ENCODE assay signal across 22 cellular contexts in the genomic region with DNA sequence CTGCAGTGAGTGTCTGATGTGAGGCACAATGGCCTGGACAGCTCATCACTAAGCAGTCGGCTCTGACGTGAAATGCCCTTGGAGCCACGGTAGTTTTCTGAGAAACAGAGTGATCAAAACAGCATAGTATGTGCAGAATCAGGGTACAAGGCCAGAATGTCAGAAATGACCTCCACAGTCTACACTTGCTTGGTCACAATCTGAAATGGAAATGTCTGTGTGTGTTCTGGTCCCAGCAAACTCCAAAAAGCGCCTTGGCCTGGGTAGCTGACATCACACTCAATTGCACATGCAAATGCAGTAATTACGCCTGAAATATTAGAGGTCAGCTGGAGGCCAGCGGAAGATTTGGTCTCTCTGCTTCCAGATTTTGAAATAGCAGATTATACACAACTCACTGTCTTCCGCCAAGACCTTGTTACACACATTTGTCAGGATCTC.
DNase-seq lines count a peak whose midpoint lies in the region; ATAC-seq and TF ChIP-seq lines count a peak whose summit lies in the region.
"Had no signal": no experiment of that assay in that cellular context is flagged by ENCODE, and none has a peak within 500 bp of the region (broad histone marks: within the 10 kb centered on the region; RNA-seq: fewer than 3 reads in every experiment).

No MANE protein-coding gene starts in this region.

- H3K4me2 ChIP-seq in mesenchymal stem cell (ENCODE audit: low read length, poor library complexity, severe bottlenecking) = no peak overlapping the region

- no peak overlapping the region for H2BK120ac ChIP-seq in mesenchymal stem cell (ENCODE audit: low read depth, low read length)

- no peak overlapping the region for H3K4ac ChIP-seq in mesenchymal stem cell (ENCODE audit: low read depth in 1 of 2, low read length in 2 of 2)

- no peak overlapping the region for H3K4me3 Mint-ChIP-seq in activated T-helper 1 cell treated with anti-CD3 and anti-CD28 coated beads, Interleukin-12 subunit alpha, Interleukin-12 subunit beta, Interleukin-2, Interleukin-4 antibody, amounts not matched to agents 30 ng/mL and 10 ng/mL and 1 ng/mL, durations not matched to agents 14 hours and 24 hours and 36 hours
- H3K4me3 Mint-ChIP-seq: activated B cell treated with CpG ODN at 0.5 μM for 24 hours; activated CD8-positive, alpha-beta T cell treated with anti-CD3 and anti-CD28 coated beads for 36 hours; activated naive CD4-positive, alpha-beta T cell treated with anti-CD3 and anti-CD28 coated beads for 36 hours; B cell; endodermal cell; T-helper 2 cell treated with Interferon-gamma antibody and Interleukin-4, amounts not matched to agents 5 μg/mL and 100 μg/mL, for 36 hours had no signal

- H3K9me3 Mint-ChIP-seq in activated T-helper 1 cell treated with anti-CD3 and anti-CD28 coated beads, Interleukin-12 subunit alpha, Interleukin-12 subunit beta, Interleukin-2, Interleukin-4 antibody, amounts not matched to agents 30 ng/mL and 10 ng/mL and 1 ng/mL, durations not matched to agents 14 hours and 24 hours and 36 hours = no peaks in the 10 kb centered on the region
- H3K9me3 Mint-ChIP-seq: activated B cell treated with CpG ODN at 0.5 μM for 24 hours; activated CD8-positive, alpha-beta T cell treated with anti-CD3 and anti-CD28 coated beads for 36 hours; activated naive CD4-positive, alpha-beta T cell treated with anti-CD3 and anti-CD28 coated beads for 36 hours; endodermal cell; T-helper 2 cell treated with Interferon-gamma antibody and Interleukin-4, amounts not matched to agents 5 μg/mL and 100 μg/mL, for 36 hours had no signal

- H3K27me3 ChIP-seq in heart left ventricle (no peaks in the 10 kb centered on the region), mesenchymal stem cell (ENCODE audit: control insufficient read depth in 1 of 2, insufficient read depth in 1 of 2, low read length in 2 of 2) (peaks cover 0 to 8% of the 10 kb centered on the region in 2 experiments), uterus (no peaks in the 10 kb centered on the region)
- H3K27me3 ChIP-seq: colonic mucosa, stomach had no signal

- no peak for TF ChIP-seq POLR2A in heart left ventricle (IDR thresholded peaks at IDR 0.05)
- no peak for TF ChIP-seq POLR2A in uterus (IDR thresholded peaks at IDR 0.05)

- no peaks in the 10 kb centered on the region for H3K36me3 Mint-ChIP-seq in activated T-helper 1 cell treated with anti-CD3 and anti-CD28 coated beads, Interleukin-12 subunit alpha, Interleukin-12 subunit beta, Interleukin-2, Interleukin-4 antibody, amounts not matched to agents 30 ng/mL and 10 ng/mL and 1 ng/mL, durations not matched to agents 14 hours and 24 hours and 36 hours (ENCODE audit: low read depth)

- no peak overlapping the region for H4K8ac ChIP-seq in mesenchymal stem cell (ENCODE audit: low read length)

- peak overlapping the region in 1 of 2 experiments; percentile 10 for H2BK12ac ChIP-seq in mesenchymal stem cell (ENCODE audit: low read length in 2 of 2)

- H3K27ac Mint-ChIP-seq in activated T-helper 1 cell treated with anti-CD3 and anti-CD28 coated beads, Interleukin-12 subunit alpha, Interleukin-12 subunit beta, Interleukin-2, Interleukin-4 antibody, amounts not matched to agents 30 ng/mL and 10 ng/mL and 1 ng/mL, durations not matched to agents 14 hours and 24 hours and 36 hours = no peak overlapping the region
- H3K27ac Mint-ChIP-seq: activated B cell treated with CpG ODN at 0.5 μM for 24 hours; activated CD8-positive, alpha-beta T cell treated with anti-CD3 and anti-CD28 coated beads for 36 hours; activated naive CD4-positive, alpha-beta T cell treated with anti-CD3 and anti-CD28 coated beads for 36 hours; B cell; endodermal cell; T-helper 2 cell treated with Interferon-gamma antibody and Interleukin-4, amounts not matched to agents 5 μg/mL and 100 μg/mL, for 36 hours had no signal

- H2AK5ac ChIP-seq in mesenchymal stem cell (ENCODE audit: low read length, severe bottlenecking) = no peak overlapping the region

- H3K9ac ChIP-seq in mesenchymal stem cell (ENCODE audit: low read length) = peak overlapping the region; percentile 34

- DNase-seq in Right ventricle myocardium inferior (ENCODE audit: missing footprints) (no peak), cardiac septum (ENCODE audit: low spot score) (no peak), heart left ventricle (peak in 2 of 5 donors; percentile 58 to 61), mesenchymal stem cell (no peak), uterus (peak; percentile 79 to 86), NCI-H446 (lab: John Stamatoyannopoulos, UW) (no peak)
- no peak for DNase-seq in activated T-helper 1 cell treated with anti-CD3 and anti-CD28 coated beads, Interleukin-12 subunit alpha, Interleukin-12 subunit beta, Interleukin-2, Interleukin-4 antibody, amounts not matched to agents 30 ng/mL and 10 ng/mL and 1 ng/mL, durations not matched to agents 14 hours and 24 hours and 36 hours (ENCODE audit: low spot score)
- DNase-seq: 8988T; activated B cell treated with CpG ODN at 0.5 μM for 24 hours; activated CD8-positive, alpha-beta T cell treated with anti-CD3 and anti-CD28 coated beads for 36 hours; activated naive CD4-positive, alpha-beta T cell treated with anti-CD3 and anti-CD28 coated beads for 36 hours; activated T-cell treated with anti-CD3 and anti-CD28 coated beads, Interleukin-2, amount 50 U/mL, for 1 hour; Calu3; colonic mucosa; endodermal cell; NCI-H1105; SIG-M5; stimulated activated CD4-positive, alpha-beta T cell treated with anti-CD3 and anti-CD28 coated beads, Interleukin-2, amount 100 ng/mL, for 48 hours; stomach had no signal

- H3K4me1 ChIP-seq in heart left ventricle (peaks cover 0 to 42% (median 13%) of the 10 kb centered on the region in 12 donors), mesenchymal stem cell (ENCODE audit: control insufficient read depth, insufficient read depth, low read depth, low read length) (peaks cover 7% of the 10 kb centered on the region), uterus (peaks cover 0 to 6% of the 10 kb centered on the region in 2 donors)

- H2BK15ac ChIP-seq in mesenchymal stem cell (ENCODE audit: low read depth, poor library complexity, severe bottlenecking) = no peak overlapping the region

- peaks cover 4% of the 10 kb centered on the region for H3K27me3 Mint-ChIP-seq in activated T-helper 1 cell treated with anti-CD3 and anti-CD28 coated beads, Interleukin-12 subunit alpha, Interleukin-12 subunit beta, Interleukin-2, Interleukin-4 antibody, amounts not matched to agents 30 ng/mL and 10 ng/mL and 1 ng/mL, durations not matched to agents 14 hours and 24 hours and 36 hours (ENCODE audit: insufficient read depth)
- H3K27me3 Mint-ChIP-seq: activated CD8-positive, alpha-beta T cell treated with anti-CD3 and anti-CD28 coated beads for 36 hours had no signal

- no peak for TF ChIP-seq CTCF in heart left ventricle (IDR thresholded peaks at IDR 0.05)
- no peak for TF ChIP-seq CTCF in uterus (IDR thresholded peaks at IDR 0.05)

- H2BK5ac ChIP-seq in mesenchymal stem cell (ENCODE audit: low read depth, low read length, poor library complexity, severe bottlenecking) = no peak overlapping the region

- H2AFZ ChIP-seq in mesenchymal stem cell (ENCODE audit: low read depth, low read length) = no peak overlapping the region

- no peak overlapping the region for H3K18ac ChIP-seq in mesenchymal stem cell (ENCODE audit: low read depth in 1 of 2, low read length in 2 of 2)

- H3K23ac ChIP-seq in mesenchymal stem cell (ENCODE audit: low read length in 2 of 2) = no peak overlapping the region

- no peaks in the 10 kb centered on the region for H3K4me1 Mint-ChIP-seq in activated T-helper 1 cell treated with anti-CD3 and anti-CD28 coated beads, Interleukin-12 subunit alpha, Interleukin-12 subunit beta, Interleukin-2, Interleukin-4 antibody, amounts not matched to agents 30 ng/mL and 10 ng/mL and 1 ng/mL, durations not matched to agents 14 hours and 24 hours and 36 hours (ENCODE audit: low read depth)
- H3K4me1 Mint-ChIP-seq: activated B cell treated with CpG ODN at 0.5 μM for 24 hours had no signal

- no peak overlapping the region for H3K14ac ChIP-seq in mesenchymal stem cell (ENCODE audit: low read length in 2 of 2)

- no peak overlapping the region for H4K91ac ChIP-seq in mesenchymal stem cell (ENCODE audit: low read length)

- ATAC-seq in Right ventricle myocardium inferior (peak; percentile 64), heart left ventricle (peak in 2 of 4 donors; percentile 39 to 40)
- ATAC-seq in activated CD4-positive, CD25-positive, alpha-beta regulatory T cell treated with anti-CD3 and anti-CD28 coated beads, Interleukin-2, amount 50 U/mL, for 24 hours = no peak
- ATAC-seq: activated CD8-positive, alpha-beta T cell treated with anti-CD3 and anti-CD28 coated beads for 36 hours had no signal

- no peak overlapping the region for H3K4me3 ChIP-seq in heart left ventricle
- no peak overlapping the region for H3K4me3 ChIP-seq in mesenchymal stem cell (ENCODE audit: insufficient read depth in 1 of 2, low read depth in 1 of 2, low read length in 2 of 2)
- no peak overlapping the region for H3K4me3 ChIP-seq in uterus
- H3K4me3 ChIP-seq: colonic mucosa, stomach had no signal

- H3K27ac ChIP-seq in heart left ventricle = peak overlapping the region in 8 of 12 donors; percentile 8 to 56 (median 27)
- H3K27ac ChIP-seq in mesenchymal stem cell (ENCODE audit: low read length, poor library complexity, severe bottlenecking) = no peak overlapping the region
- peak overlapping the region; percentile 65 to 83 for H3K27ac ChIP-seq in uterus
- H3K27ac ChIP-seq: colonic mucosa had no signal

- intact Hi-C loops in Right ventricle myocardium inferior (cut with DNase I) = loop anchor here (5.0 kb wide), 1 partner anchor 40 kb away; no protein-coding TSS in a partner anchor
- intact Hi-C loops in cardiac septum (cut with DNase I) = no loop called here
- intact Hi-C loops in heart left ventricle (cut with DNase I) = loop anchor here in 1 of 10 donors (10.0 kb wide), 1 partner anchor 243 kb away; no protein-coding TSS in a partner anchor
- intact Hi-C loops in uterus (cut with DNase I; ENCODE audit: low total_unique reads) = no loop called here
- intact Hi-C loops in activated T-helper 1 cell treated with anti-CD3 and anti-CD28 coated beads, Interleukin-12 subunit alpha, Interleukin-12 subunit beta, Interleukin-2, Interleukin-4 antibody, amounts not matched to agents 30 ng/mL and 10 ng/mL and 1 ng/mL, durations not matched to agents 14 hours and 24 hours and 36 hours (cut with micrococcal nuclease) = no loop called here

- H3K36me3 ChIP-seq in heart left ventricle (no peaks in the 10 kb centered on the region), mesenchymal stem cell (ENCODE audit: control insufficient read depth in 1 of 2, insufficient read depth in 2 of 2, low read depth in 1 of 2, low read length in 2 of 2) (no peaks in the 10 kb centered on the region), uterus (no peaks in the 10 kb centered on the region)
- H3K36me3 ChIP-seq: colonic mucosa, stomach had no signal

- H3K9me3 ChIP-seq in heart left ventricle = no peaks in the 10 kb centered on the region
- H3K9me3 ChIP-seq in mesenchymal stem cell (ENCODE audit: control insufficient read depth, low read length) = no peaks in the 10 kb centered on the region
- no peaks in the 10 kb centered on the region for H3K9me3 ChIP-seq in uterus
- H3K9me3 ChIP-seq: colonic mucosa, stomach had no signal

- H3K79me1 ChIP-seq in mesenchymal stem cell (replicated peaks; ENCODE audit: low read length, poor library complexity, severe bottlenecking) = no peaks in the 10 kb centered on the region

- WGBS in heart left ventricle, 4 donors = 63 to 73% (median 71%) methylated on average over 7 of the region's 7 CpGs
- WGBS in mesenchymal stem cell = 84% methylated on average over 7 of the region's 7 CpGs

Comparison
In these comparisons a context has a peak if more than half of its experiments do, and no peak if none do; other contexts are left out.
1. DNase-seq: peak in uterus (2 of 2); none in Right ventricle myocardium inferior (single experiment), cardiac septum (single experiment), mesenchymal stem cell (single experiment), activated T-helper 1 cell treated with anti-CD3 and anti-CD28 coated beads, Interleukin-12 subunit alpha, Interleukin-12 subunit beta, Interleukin-2, Interleukin-4 antibody, amounts not matched to agents 30 ng/mL and 10 ng/mL and 1 ng/mL, durations not matched to agents 14 hours and 24 hours and 36 hours (single experiment) and NCI-H446 (0 of 2).